Comparison of ENCODE assay signal across 20 cellular contexts in the genomic region with DNA sequence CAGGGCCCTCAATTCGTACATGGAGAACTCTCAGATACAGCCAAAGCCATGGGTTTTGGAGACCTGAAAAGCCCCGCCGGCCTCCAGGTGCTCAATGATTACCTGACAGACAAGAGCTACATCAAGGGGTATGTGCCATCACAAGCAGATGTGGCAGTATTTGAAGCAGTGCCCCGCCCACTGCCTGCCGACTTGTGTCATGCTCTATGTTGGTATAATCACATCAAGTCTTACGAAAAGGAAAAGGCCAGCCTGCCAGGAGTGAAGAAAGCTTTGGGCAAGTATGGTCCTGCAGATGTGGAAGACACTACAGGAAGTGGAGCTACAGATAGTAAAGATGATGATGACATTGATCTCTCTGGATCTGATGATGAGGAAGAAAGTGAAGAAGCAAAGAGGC. TPM values are rescaled to one million over a fixed set of nuclear protein-coding genes. Genes with fewer than 3 reads are reported as not detected.
A peak's percentile ranks its signal among the peaks of the same experiment; 100 is the strongest.
DNase-seq lines count a peak whose midpoint lies in the region; ATAC-seq and TF ChIP-seq lines count a peak whose summit lies in the region.
"Had no signal": no experiment of that assay in that cellular context is flagged by ENCODE, and none has a peak within 500 bp of the region (broad histone marks: within the 10 kb centered on the region; RNA-seq: fewer than 3 reads in every experiment).

No MANE protein-coding gene starts in this region.

- H3K36me3 Mint-ChIP-seq in immature natural killer cell, result no peaks in the 10 kb centered on the region
- H3K36me3 Mint-ChIP-seq: activated naive CD4-positive, alpha-beta T cell treated with anti-CD3 and anti-CD28 coated beads, Interleukin-2, amount 50 U/mL, for 72 hours; naive B cell had no signal

- no peak for ATAC-seq in left ventricle myocardium superior
- ATAC-seq in RWPE2 (ENCODE audit: low read depth), result peak; percentile 35; the same call in 1 of the 3 replicates
- ATAC-seq in foreskin keratinocyte, result peak; percentile 74
- ATAC-seq in GM18909 (IDR thresholded peaks at IDR 0.05; ENCODE audit: poor library complexity, unreplicated experiment), result no peak
- ATAC-seq: activated naive CD4-positive, alpha-beta T cell treated with anti-CD3 and anti-CD28 coated beads, Interleukin-2, amount 50 U/mL, for 72 hours had no signal

- peaks cover 22% of the 10 kb centered on the region for H3K4me1 ChIP-seq in left ventricle myocardium inferior
- peaks cover 15% of the 10 kb centered on the region for H3K4me1 ChIP-seq in RWPE2 (ENCODE audit: insufficient read depth, poor library complexity, severe bottlenecking)
- H3K4me1 ChIP-seq in foreskin keratinocyte, result peaks cover 15% of the 10 kb centered on the region

- no peak overlapping the region for H3K4me3 Mint-ChIP-seq in immature natural killer cell
- H3K4me3 Mint-ChIP-seq: central memory CD8-positive, alpha-beta T cell; naive B cell had no signal

- no peaks in the 10 kb centered on the region for H3K27me3 ChIP-seq in left ventricle myocardium inferior (ENCODE audit: low read depth)
- H3K27me3 ChIP-seq in RWPE2 (ENCODE audit: insufficient read depth, poor library complexity, severe bottlenecking), result no peaks in the 10 kb centered on the region
- H3K27me3 ChIP-seq in foreskin keratinocyte, result no peaks in the 10 kb centered on the region
- no peaks in the 10 kb centered on the region for H3K27me3 ChIP-seq in H7 (ENCODE audit: control insufficient read depth, insufficient read depth, low read length)
- H3K27me3 ChIP-seq: upper lobe of left lung had no signal

- H3K4me3 ChIP-seq in left ventricle myocardium inferior (no peak overlapping the region), RWPE2 (ENCODE audit: severe bottlenecking) (no peak overlapping the region), H7 (ENCODE audit: insufficient read depth, low read depth, low read length) (no peak overlapping the region)
- H3K4me3 ChIP-seq: GM23248, upper lobe of left lung had no signal

- intact Hi-C loops in left ventricle myocardium superior (cut with micrococcal nuclease) (no loop called here), left ventricle myocardium inferior (cut with micrococcal nuclease) (no loop called here)

- DNase-seq in left ventricle myocardium superior, result peak; percentile 36
- no peak for DNase-seq in left ventricle myocardium inferior
- no peak for DNase-seq in RWPE2 (ENCODE audit: low spot score)
- DNase-seq in foreskin keratinocyte, result peak; percentile 57 to 80
- DNase-seq in dermis blood vessel endothelial cell, result no peak
- DNase-seq in H7, result no peak
- DNase-seq in immature natural killer cell, result no peak
- DNase-seq: activated CD4-positive, alpha-beta T cell treated with anti-CD3 and anti-CD28 coated beads for 48 hours; EL; GM23248; Kasumi-1; naive B cell; NCI-H1105 treated with DMSO at 0.1 percent for 48 hours; NCI-H2029 treated with DMSO at 0.1 percent for 48 hours; NCI-H345; NCI-H774 had no signal

- no peak overlapping the region for H3K27ac Mint-ChIP-seq in immature natural killer cell

- peaks cover 34 to 58% of the 10 kb centered on the region in 2 donors for H3K4me1 Mint-ChIP-seq in immature natural killer cell

- no peak overlapping the region for H3K27ac ChIP-seq in left ventricle myocardium inferior (replicated peaks)
- no peak overlapping the region for H3K27ac ChIP-seq in RWPE2 (ENCODE audit: poor library complexity, severe bottlenecking)
- H3K27ac ChIP-seq in foreskin keratinocyte, result peak overlapping the region; percentile 18
- H3K27ac ChIP-seq: GM23248, upper lobe of left lung had no signal

- no peaks in the 10 kb centered on the region for H3K27me3 Mint-ChIP-seq in immature natural killer cell (ENCODE audit: low read depth in 3 of 3)
- H3K27me3 Mint-ChIP-seq: central memory CD8-positive, alpha-beta T cell; naive B cell had no signal

- H3K36me3 ChIP-seq in left ventricle myocardium inferior (no peaks in the 10 kb centered on the region), RWPE2 (ENCODE audit: low read depth) (no peaks in the 10 kb centered on the region), H7 (replicated peaks; ENCODE audit: control insufficient read depth, insufficient read depth, low read length) (no peaks in the 10 kb centered on the region)
- H3K36me3 ChIP-seq: upper lobe of left lung had no signal

- no peaks in the 10 kb centered on the region for H3K9me3 Mint-ChIP-seq in immature natural killer cell
- H3K9me3 Mint-ChIP-seq: activated naive CD4-positive, alpha-beta T cell treated with anti-CD3 and anti-CD28 coated beads, Interleukin-2, amount 50 U/mL, for 72 hours; central memory CD8-positive, alpha-beta T cell had no signal

- H3K9me3 ChIP-seq in left ventricle myocardium inferior (replicated peaks), result no peaks in the 10 kb centered on the region
- H3K9me3 ChIP-seq in RWPE2 (ENCODE audit: severe bottlenecking), result no peaks in the 10 kb centered on the region
- H3K9me3 ChIP-seq: upper lobe of left lung had no signal

- TF ChIP-seq CTCF in left ventricle myocardium inferior (IDR thresholded peaks at IDR 0.05; ENCODE audit: borderline replicate concordance), result no peak
- TF ChIP-seq CTCF in RWPE2 (IDR thresholded peaks at IDR 0.05; ENCODE audit: poor library complexity, severe bottlenecking), result no peak
- no peak for TF ChIP-seq CTCF in foreskin keratinocyte (conservative IDR thresholded peaks at IDR 0.05)

RNA-seq across cellular contexts. Expression of a gene that starts 23.5 kb away (rescaled TPM):
- total RNA-seq in left ventricle myocardium superior (6.7 TPM), left ventricle myocardium inferior (6.5 TPM), foreskin keratinocyte (42.9 and 51.4 TPM in 2 replicates), dermis blood vessel endothelial cell (59.9 and 115 TPM in 2 replicates)
- polyA plus RNA-seq in foreskin keratinocyte (7.5 and 7.7 TPM in 2 replicates), immature natural killer cell (10 to 100 TPM in 1 of 3 donors, 1 to 10 TPM in 2; 2.0 to 10.9 (median 5.9) TPM)
- 9.7 and 13.4 TPM in 2 replicates for total RNA-seq in H7 (2014; rRNA removed; shearing (Covaris generic))

Comparison
In these comparisons a context has a peak if more than half of its experiments do, and no peak if none do; other contexts are left out.
1. DNase-seq: peak in left ventricle myocardium superior (single experiment) and foreskin keratinocyte (2 of 2); none in left ventricle myocardium inferior (single experiment), RWPE2 (single experiment), dermis blood vessel endothelial cell (single experiment), H7 (single experiment) and immature natural killer cell (0 of 3).
2. ATAC-seq: peak in RWPE2 (single experiment) and foreskin keratinocyte (single experiment); none in left ventricle myocardium superior (single experiment) and GM18909 (single experiment).